Comparison of ENCODE assay signal across 8 cellular contexts in the genomic region with DNA sequence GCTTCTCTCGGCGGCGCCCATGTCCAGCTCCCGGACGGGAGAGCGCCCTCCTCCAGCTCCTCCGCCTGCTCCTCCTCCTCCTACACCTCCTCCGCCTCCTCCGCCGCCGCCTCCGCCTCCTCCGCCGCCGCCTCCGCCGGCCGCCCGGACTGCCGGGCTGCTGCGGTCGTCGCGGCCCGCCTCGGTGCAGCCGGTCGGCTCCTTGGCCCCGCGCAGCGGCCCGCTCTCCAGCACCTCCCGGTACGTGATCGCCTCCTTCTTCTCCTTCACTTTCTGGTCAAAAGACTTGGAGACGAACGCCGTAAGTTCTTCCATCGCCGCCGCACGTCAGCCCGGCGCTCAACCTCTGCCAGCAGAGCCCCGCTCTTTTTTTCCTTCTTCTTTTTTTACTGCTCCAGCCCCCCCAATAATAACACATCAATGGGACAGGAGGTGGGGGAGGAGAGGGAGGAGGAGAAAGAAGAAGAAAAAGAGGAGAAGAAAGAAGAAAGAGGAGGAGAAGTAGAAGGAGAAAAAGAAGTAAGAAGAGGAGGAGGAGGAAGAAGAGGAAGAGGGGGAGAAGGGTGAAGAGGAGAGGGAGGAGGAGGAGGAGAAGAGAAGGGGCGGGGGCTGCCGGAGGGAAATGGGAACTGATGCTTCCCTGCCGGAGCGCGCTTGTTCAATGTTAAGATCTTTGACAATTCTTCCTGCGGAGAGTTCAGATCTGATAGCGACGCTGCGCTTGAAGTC. TPM values are rescaled to one million over a fixed set of nuclear protein-coding genes. Genes with fewer than 3 reads are reported as not detected.
DNase-seq lines count a peak whose midpoint lies in the region; ATAC-seq, FAIRE-seq and TF ChIP-seq lines count a peak whose summit lies in the region.

Gene SHOX2, minus strand, starts transcription at position 711 of the 729 bp plus-strand sequence. Its CDS starts 396 bp downstream, at position 315.

- ATAC-seq in lower lobe of right lung (peak; percentile 6 to 10), GM19023 (IDR thresholded peaks at IDR 0.05; ENCODE audit: unreplicated experiment) (no peak), HG03025 (IDR thresholded peaks at IDR 0.05; ENCODE audit: low FRiP score, unreplicated experiment) (no peak)

- H3K9me3 ChIP-seq in lower lobe of right lung, result no peaks in the 10 kb centered on the region

- H3K4me3 ChIP-seq in AG09309 (ENCODE audit: control insufficient read depth, low read depth, low read length) (peak within 1 kb of the TSS; percentile 88), lower lobe of right lung (peak within 1 kb of the TSS; percentile 48)

- no peak within 1 kb of the TSS for H3K27ac Mint-ChIP-seq in chondrocyte (ENCODE audit: unreplicated experiment)

- intact Hi-C loops in lower lobe of right lung (cut with DNase I), result no loop called here

- no peak for DNase-seq in AG09309 (ENCODE audit: low read depth)
- DNase-seq in GM13977 (ENCODE audit: low spot score), result peak; percentile 30
- peak; percentile 51 for DNase-seq in RPMI8226
- no peak for DNase-seq in chondrocyte (ENCODE audit: low spot score)
- peak; percentile 47 for DNase-seq in lower lobe of right lung
- peak; percentile 21 for DNase-seq in urothelium cell line (ENCODE audit: low spot score)

- H3K36me3 Mint-ChIP-seq in chondrocyte (ENCODE audit: low read depth), result peaks cover 4% of the 10 kb centered on the region

- FAIRE-seq in urothelium cell line (lab: Jason Lieb, UNC), result no peak

- H3K27me3 ChIP-seq in lower lobe of right lung (ENCODE audit: low read depth), result peaks cover 84% of the 10 kb centered on the region

- H3K4me3 Mint-ChIP-seq in chondrocyte (ENCODE audit: unreplicated experiment), result peak within 1 kb of the TSS; percentile 66

- H3K4me1 Mint-ChIP-seq in chondrocyte (ENCODE audit: low read depth), result peaks cover 44% of the 10 kb centered on the region

- H3K27ac ChIP-seq in lower lobe of right lung, result no peak within 1 kb of the TSS

- no peaks in the 10 kb centered on the region for H3K36me3 ChIP-seq in lower lobe of right lung

- H3K27me3 Mint-ChIP-seq in chondrocyte (ENCODE audit: low read depth), result peaks cover 69% of the 10 kb centered on the region

- in situ Hi-C loops in GM13977 (cut with MboI; ENCODE audit: low pct_unique_long_range_greater_than_20kb, low sequenced_read_pairs, unreplicated experiment), result loop anchor here (25.0 kb wide), 2 partner anchors 206 to 306 kb away; no protein-coding TSS in a partner anchor

- no peaks in the 10 kb centered on the region for H3K9me3 Mint-ChIP-seq in chondrocyte (ENCODE audit: low read depth)

- TF ChIP-seq CTCF in AG09309 (IDR thresholded peaks at IDR 0.05; ENCODE audit: control insufficient read depth, insufficient read depth, low read depth, low read length, missing control alignments) (peak; percentile 7), GM13977 (IDR thresholded peaks at IDR 0.05; ENCODE audit: extremely low read depth, insufficient read depth, missing control alignments) (no peak), chondrocyte (IDR thresholded peaks at IDR 0.05) (no peak), lower lobe of right lung (IDR thresholded peaks at IDR 0.05) (no peak)

- H3K4me1 ChIP-seq in lower lobe of right lung, result peaks cover 50% of the 10 kb centered on the region

RNA-seq across cellular contexts. Expression of gene SHOX2, which starts in this region (rescaled TPM):
- total RNA-seq in chondrocyte (not detected in 3 replicates), lower lobe of right lung (0.38 TPM)

Comparison
In these comparisons a context has a peak if more than half of its experiments do, and no peak if none do; other contexts are left out.
1. Peak in DNase-seq, ATAC-seq and H3K4me3 ChIP-seq in lower lobe of right lung; RNA of the gene not detected or under 1 TPM.
2. DNase-seq: peak in GM13977 (single experiment), RPMI8226 (single experiment) and urothelium cell line (single experiment); none in AG09309 (single experiment) and chondrocyte (single experiment).